ENCODE assay signal across 13 cellular contexts in genomic region chr5:132905938-132906337, GRCh38. TPM values are rescaled to one million over a fixed set of nuclear protein-coding genes. Genes with fewer than 3 reads are reported as not detected.
DNase-seq lines count a peak whose midpoint lies in the region; ATAC-seq, FAIRE-seq and TF ChIP-seq lines count a peak whose summit lies in the region.
"Had no signal": no experiment of that assay in that cellular context is flagged by ENCODE, and none has a peak within 500 bp of the region (broad histone marks: within the 10 kb centered on the region; RNA-seq: fewer than 3 reads in every experiment).

No MANE protein-coding gene starts in this region.

- H3K4me2 ChIP-seq in HepG2 (ENCODE audit: low read depth, low read length), result no peak overlapping the region

- in situ Hi-C loops in HepG2 (cut with HindIII; ENCODE audit: extremely low pct_ligation_motif_present, low pct_unique_long_range_greater_than_20kb), result no loop called here

- DNase-seq in CD1c-positive myeloid dendritic cell (ENCODE audit: extremely low spot score) (peak; percentile 49), HuH-7.5 (ENCODE audit: low spot score) (peak; percentile 15), amniotic epithelial cell (ENCODE audit: low read depth) (peak; percentile 87), HepG2 (ENCODE audit: low spot score) (peak; percentile 79), ascending aorta (ENCODE audit: low spot score in 2 of 2) (no peak), NCI-H2107 treated with DMSO at 0.1 percent for 48 hours (lab: John Stamatoyannopoulos, UW; ENCODE audit: unreplicated experiment) (no peak)
- DNase-seq in stimulated activated naive CD8-positive, alpha-beta T cell treated with anti-CD3 and anti-CD28 coated beads, Interleukin-15, amount 100 ng/mL, for 72 hours, result no peak
- DNase-seq: activated T-cell treated with anti-CD3 and anti-CD28 coated beads, Interleukin-2, amount 50 U/mL, for 4 hours; NCI-H526 treated with DMSO at 0.1 percent for 48 hours; nucleus accumbens had no signal

- no peak overlapping the region for H3K27ac Mint-ChIP-seq in stimulated activated naive CD8-positive, alpha-beta T cell treated with anti-CD3 and anti-CD28 coated beads, Interleukin-15, amount 100 ng/mL, for 72 hours

- H3K9ac ChIP-seq in HepG2 (ENCODE audit: insufficient read depth, low read depth, low read length), result no peak overlapping the region

- no peaks in the 10 kb centered on the region for H3K9me3 Mint-ChIP-seq in stimulated activated naive CD8-positive, alpha-beta T cell treated with anti-CD3 and anti-CD28 coated beads, Interleukin-15, amount 100 ng/mL, for 72 hours
- H3K9me3 Mint-ChIP-seq: activated T-cell treated with anti-CD3 and anti-CD28 coated beads, Interleukin-2, amount 50 U/mL, for 4 hours; central memory CD8-positive, alpha-beta T cell had no signal

- peaks cover 9 to 38% of the 10 kb centered on the region in 2 experiments for H3K36me3 ChIP-seq in HepG2 (replicated peaks in 1 of 2; ENCODE audit: control insufficient read depth in 1 of 2, insufficient read depth in 2 of 2, low read length in 2 of 2)
- peaks cover 25 to 26% of the 10 kb centered on the region in 2 donors for H3K36me3 ChIP-seq in ascending aorta

- TF ChIP-seq CTCF in HepG2 (CRISPR knock-in tag; IDR thresholded peaks at IDR 0.05), result no peak
- TF ChIP-seq CTCF in ascending aorta (IDR thresholded peaks at IDR 0.05), result no peak

- H3K9me3 ChIP-seq in HepG2 (ENCODE audit: low read length) (no peaks in the 10 kb centered on the region), ascending aorta (no peaks in the 10 kb centered on the region)

- peaks cover 10% of the 10 kb centered on the region for H4K20me1 ChIP-seq in HepG2 (ENCODE audit: insufficient read depth, low read length)

- TF ChIP-seq POLR2A in HepG2 (IDR thresholded peaks at IDR 0.05; ENCODE audit: insufficient read depth in 1 of 2, low read depth in 2 of 2, low read length in 2 of 2), result no peak

- H3K79me2 ChIP-seq in HepG2 (ENCODE audit: insufficient read depth, low read length), result peaks cover 24% of the 10 kb centered on the region

- no peak overlapping the region for H2AFZ ChIP-seq in HepG2 (ENCODE audit: low read length)

- H3K4me3 ChIP-seq in HepG2 (replicated peaks in 1 of 3; ENCODE audit: insufficient read depth in 1 of 3, low read depth in 2 of 3, low read length in 3 of 3) (no peak overlapping the region), ascending aorta (no peak overlapping the region)

- BruUV-seq in HepG2 (replicated peaks; lab: Mats Ljungman, UMichigan), result no TSS peak

- FAIRE-seq in HepG2 (lab: Jason Lieb, UNC), result no peak
- FAIRE-seq: TTC549 had no signal

- H3K4me1 Mint-ChIP-seq in stimulated activated naive CD8-positive, alpha-beta T cell treated with anti-CD3 and anti-CD28 coated beads, Interleukin-15, amount 100 ng/mL, for 72 hours, result peaks cover 7% of the 10 kb centered on the region

- no peak overlapping the region for H3K27ac ChIP-seq in HepG2 (ENCODE audit: extremely low read length, insufficient read depth, low read length)
- no peak overlapping the region for H3K27ac ChIP-seq in ascending aorta

- H3K27me3 Mint-ChIP-seq in stimulated activated naive CD8-positive, alpha-beta T cell treated with anti-CD3 and anti-CD28 coated beads, Interleukin-15, amount 100 ng/mL, for 72 hours, result no peaks in the 10 kb centered on the region
- H3K27me3 Mint-ChIP-seq: central memory CD8-positive, alpha-beta T cell had no signal

- POLR2A ChIA-PET in HepG2 (lab: Yijun Ruan, JAX), result interaction anchor here (0.6 to 1.5 kb wide), 3 partner anchors 23 to 146 kb away, joined by 3 to 5 read pairs (median 3); partner anchors contain the start of genes AFF4 and HSPA4

- CTCF ChIA-PET in HepG2 (lab: Yijun Ruan, JAX; ENCODE audit: low intra/inter-chr PET ratio, low total read pairs), result no interaction called here

- intact Hi-C loops in HepG2 (cut with micrococcal nuclease; ENCODE audit: unreplicated experiment), result no loop called here
- intact Hi-C loops in ascending aorta (cut with DNase I), result no loop called here

- ATAC-seq in HepG2, result peak; percentile 81
- no peak for ATAC-seq in GM21423 (IDR thresholded peaks at IDR 0.05; ENCODE audit: unreplicated experiment)
- ATAC-seq in stimulated activated naive CD8-positive, alpha-beta T cell treated with anti-CD3 and anti-CD28 coated beads, Interleukin-15, amount 100 ng/mL, for 72 hours, result no peak
- ATAC-seq: activated T-cell treated with anti-CD3 and anti-CD28 coated beads, Interleukin-2, amount 50 U/mL, for 4 hours had no signal

- no peak for TF ChIP-seq RAD21 in HepG2 (CRISPR knock-in tag; IDR thresholded peaks at IDR 0.05)

- peaks cover 26% of the 10 kb centered on the region for H3K4me1 ChIP-seq in HepG2 (ENCODE audit: insufficient read depth, low read length)
- H3K4me1 ChIP-seq in ascending aorta, result no peaks in the 10 kb centered on the region

- no peak overlapping the region for H3K4me3 Mint-ChIP-seq in stimulated activated naive CD8-positive, alpha-beta T cell treated with anti-CD3 and anti-CD28 coated beads, Interleukin-15, amount 100 ng/mL, for 72 hours
- H3K4me3 Mint-ChIP-seq: activated T-cell treated with anti-CD3 and anti-CD28 coated beads, Interleukin-2, amount 50 U/mL, for 4 hours; central memory CD8-positive, alpha-beta T cell had no signal

- TF ChIP-seq EP300 in HepG2 (IDR thresholded peaks at IDR 0.05; ENCODE audit: low read depth in 2 of 2, low read length in 2 of 2) (peak in 1 of 2 experiments; percentile 47; a peak in 2 of 4 replicates), HepG2 (CRISPR knock-in tag; IDR thresholded peaks at IDR 0.05; ENCODE audit: borderline replicate concordance) (no peak)

- H3K27me3 ChIP-seq in HepG2 (ENCODE audit: control insufficient read depth in 1 of 2, insufficient read depth in 2 of 2, low read length in 2 of 2), result no peaks in the 10 kb centered on the region
- H3K27me3 ChIP-seq in ascending aorta, result no peaks in the 10 kb centered on the region

- WGBS in HepG2 (ENCODE audit: low lambda C conversion rate), result 62% methylated on average over 2 of the region's 2 CpGs

RNA-seq across cellular contexts. Expression of gene LEAP2, which starts 32.5 kb away (rescaled TPM):
- total RNA-seq in HepG2 (2016; rRNA removed; fragmentation: Illumina TruSeq; extraction: Trizol) (19.8 and 23.9 TPM in 2 replicates), ascending aorta (0.21 TPM)
- 31.9 and 33.8 TPM in 2 replicates for total RNA-seq in HepG2 (2016; cell fraction: cytosol; rRNA removed; fragmentation: Illumina TruSeq; extraction: Trizol; ENCODE audit: low read depth)
- 21.4 and 22.6 TPM in 2 replicates for total RNA-seq in HepG2 (2016; cell fraction: insoluble cytoplasmic fraction; rRNA removed; fragmentation: Illumina TruSeq; extraction: Trizol)
- 22.4 and 23.2 TPM in 2 replicates for total RNA-seq in HepG2 (2016; cell fraction: membrane; rRNA removed; fragmentation: Illumina TruSeq; extraction: Trizol)
- total RNA-seq in HepG2 (2016; cell fraction: nucleus; rRNA removed; fragmentation: Illumina TruSeq; extraction: Trizol), result 17.3 and 21.3 TPM in 2 replicates
- 51.9 and 70.9 TPM in 2 replicates for polyA plus RNA-seq in HepG2 (2011; rRNA removed)
- polyA plus RNA-seq in HepG2 (2011; cell fraction: cytosol; rRNA removed), result 18.2 and 34.0 TPM in 2 replicates
- polyA plus RNA-seq in HepG2 (2011; cell fraction: nucleus; rRNA removed), result 19.5 and 30.9 TPM in 2 replicates
- polyA plus RNA-seq in HepG2 (2012), result 83.9 and 193 TPM in 2 replicates
- polyA plus RNA-seq in HepG2 (2016; cell fraction: cytosol; fragmentation: Illumina TruSeq; extraction: Trizol; ENCODE audit: low read depth), result 9.5 and 10.5 TPM in 2 replicates
- 12.1 and 12.5 TPM in 2 replicates for polyA plus RNA-seq in HepG2 (2016; cell fraction: insoluble cytoplasmic fraction; fragmentation: Illumina TruSeq; extraction: Trizol; ENCODE audit: low read depth)
- polyA plus RNA-seq in HepG2 (2016; cell fraction: membrane; fragmentation: Illumina TruSeq; extraction: Trizol; ENCODE audit: low read depth), result 7.0 and 11.1 TPM in 2 replicates
- 19.5 and 23.5 TPM in 2 replicates for polyA plus RNA-seq in HepG2 (2016; cell fraction: nucleus; fragmentation: Illumina TruSeq; extraction: Trizol; ENCODE audit: insufficient read depth, low read depth)
- polyA minus RNA-seq in HepG2 (2011; rRNA and poly(A)+ RNA removed; ENCODE audit: low replicate concordance), result 3.2 and 62.6 TPM in 2 replicates
- polyA minus RNA-seq in HepG2 (2011; cell fraction: cytosol; rRNA and poly(A)+ RNA removed), result 68.1 and 102 TPM in 2 replicates
- 42.6 and 69.6 TPM in 2 replicates for polyA minus RNA-seq in HepG2 (2011; cell fraction: nucleus; rRNA and poly(A)+ RNA removed)

RNA-seq across cellular contexts. Expression of gene UQCRQ, which starts 39.5 kb away (rescaled TPM):
- 575 and 610 TPM in 2 replicates for total RNA-seq in HepG2 (2016; rRNA removed; fragmentation: Illumina TruSeq; extraction: Trizol)
- total RNA-seq in HepG2 (2016; cell fraction: cytosol; rRNA removed; fragmentation: Illumina TruSeq; extraction: Trizol; ENCODE audit: low read depth), result 434 and 616 TPM in 2 replicates
- total RNA-seq in HepG2 (2016; cell fraction: insoluble cytoplasmic fraction; rRNA removed; fragmentation: Illumina TruSeq; extraction: Trizol), result 541 and 719 TPM in 2 replicates
- total RNA-seq in HepG2 (2016; cell fraction: membrane; rRNA removed; fragmentation: Illumina TruSeq; extraction: Trizol), result 520 and 710 TPM in 2 replicates
- 214 and 220 TPM in 2 replicates for total RNA-seq in HepG2 (2016; cell fraction: nucleus; rRNA removed; fragmentation: Illumina TruSeq; extraction: Trizol)
- 237 and 257 TPM in 2 replicates for polyA plus RNA-seq in HepG2 (2011; rRNA removed)
- polyA plus RNA-seq in HepG2 (2011; cell fraction: cytosol; rRNA removed), result 173 and 215 TPM in 2 replicates
- 111 and 145 TPM in 2 replicates for polyA plus RNA-seq in HepG2 (2011; cell fraction: nucleus; rRNA removed)
- 221 and 310 TPM in 2 replicates for polyA plus RNA-seq in HepG2 (2012)
- polyA plus RNA-seq in HepG2 (2016; cell fraction: cytosol; fragmentation: Illumina TruSeq; extraction: Trizol; ENCODE audit: low read depth), result 298 and 464 TPM in 2 replicates
- 393 and 430 TPM in 2 replicates for polyA plus RNA-seq in HepG2 (2016; cell fraction: insoluble cytoplasmic fraction; fragmentation: Illumina TruSeq; extraction: Trizol; ENCODE audit: low read depth)
- 329 and 431 TPM in 2 replicates for polyA plus RNA-seq in HepG2 (2016; cell fraction: membrane; fragmentation: Illumina TruSeq; extraction: Trizol; ENCODE audit: low read depth)
- polyA plus RNA-seq in HepG2 (2016; cell fraction: nucleus; fragmentation: Illumina TruSeq; extraction: Trizol; ENCODE audit: insufficient read depth, low read depth), result 240 and 275 TPM in 2 replicates
- polyA minus RNA-seq in HepG2 (2011; rRNA and poly(A)+ RNA removed; ENCODE audit: low replicate concordance), result 39.6 and 61.4 TPM in 2 replicates
- 26.8 and 32.8 TPM in 2 replicates for polyA minus RNA-seq in HepG2 (2011; cell fraction: cytosol; rRNA and poly(A)+ RNA removed)
- 52.9 and 60.8 TPM in 2 replicates for polyA minus RNA-seq in HepG2 (2011; cell fraction: nucleus; rRNA and poly(A)+ RNA removed)
- 53.6 TPM for total RNA-seq in ascending aorta

RNA-seq across cellular contexts. Expression of gene GDF9, which starts 39.7 kb away (rescaled TPM):
- total RNA-seq in HepG2 (2016; rRNA removed; fragmentation: Illumina TruSeq; extraction: Trizol), result 0.07 and 0.38 TPM in 2 replicates
- total RNA-seq in HepG2 (2016; cell fraction: cytosol; rRNA removed; fragmentation: Illumina TruSeq; extraction: Trizol; ENCODE audit: low read depth), result 0.20 and 0.71 TPM in 2 replicates
- total RNA-seq in HepG2 (2016; cell fraction: insoluble cytoplasmic fraction; rRNA removed; fragmentation: Illumina TruSeq; extraction: Trizol), result 0.15 and 0.49 TPM in 2 replicates
- total RNA-seq in HepG2 (2016; cell fraction: membrane; rRNA removed; fragmentation: Illumina TruSeq; extraction: Trizol), result 0.46 and 0.55 TPM in 2 replicates
- total RNA-seq in HepG2 (2016; cell fraction: nucleus; rRNA removed; fragmentation: Illumina TruSeq; extraction: Trizol), result 0.60 and 0.65 TPM in 2 replicates
- polyA plus RNA-seq in HepG2 (2011; rRNA removed), result 0.33 and 0.50 TPM in 2 replicates
- 0.09 and 0.24 TPM in 2 replicates for polyA plus RNA-seq in HepG2 (2011; cell fraction: cytosol; rRNA removed)
- polyA plus RNA-seq in HepG2 (2011; cell fraction: nucleus; rRNA removed), result 0.51 and 0.68 TPM in 2 replicates
- 0.16 and 0.20 TPM in 2 replicates for polyA plus RNA-seq in HepG2 (2012)
- polyA plus RNA-seq in HepG2 (2016; cell fraction: cytosol; fragmentation: Illumina TruSeq; extraction: Trizol; ENCODE audit: low read depth), result 0.07 and 0.37 TPM in 2 replicates
- 0.21 and 0.23 TPM in 2 replicates for polyA plus RNA-seq in HepG2 (2016; cell fraction: insoluble cytoplasmic fraction; fragmentation: Illumina TruSeq; extraction: Trizol; ENCODE audit: low read depth)
- polyA plus RNA-seq in HepG2 (2016; cell fraction: membrane; fragmentation: Illumina TruSeq; extraction: Trizol; ENCODE audit: low read depth), result 0.21 and 0.26 TPM in 2 replicates
- 0.92 and 1.0 TPM in 2 replicates for polyA plus RNA-seq in HepG2 (2016; cell fraction: nucleus; fragmentation: Illumina TruSeq; extraction: Trizol; ENCODE audit: insufficient read depth, low read depth)
- 0.21 and 0.84 TPM in 2 replicates for polyA minus RNA-seq in HepG2 (2011; rRNA and poly(A)+ RNA removed; ENCODE audit: low replicate concordance)
- polyA minus RNA-seq in HepG2 (2011; cell fraction: cytosol; rRNA and poly(A)+ RNA removed), result not detected in 2 replicates
- polyA minus RNA-seq in HepG2 (2011; cell fraction: nucleus; rRNA and poly(A)+ RNA removed), result 0.64 and 2.0 TPM in 2 replicates
- not detected for total RNA-seq in ascending aorta

RNA-seq across cellular contexts. Expression of gene AFF4, which starts 57.5 kb away (rescaled TPM):
- 22.1 and 30.5 TPM in 2 replicates for total RNA-seq in HepG2 (2016; rRNA removed; fragmentation: Illumina TruSeq; extraction: Trizol)
- 5.8 and 6.3 TPM in 2 replicates for total RNA-seq in HepG2 (2016; cell fraction: cytosol; rRNA removed; fragmentation: Illumina TruSeq; extraction: Trizol; ENCODE audit: low read depth)
- total RNA-seq in HepG2 (2016; cell fraction: insoluble cytoplasmic fraction; rRNA removed; fragmentation: Illumina TruSeq; extraction: Trizol), result 20.3 and 29.1 TPM in 2 replicates
- total RNA-seq in HepG2 (2016; cell fraction: membrane; rRNA removed; fragmentation: Illumina TruSeq; extraction: Trizol), result 11.4 and 13.2 TPM in 2 replicates
- 31.6 and 33.9 TPM in 2 replicates for total RNA-seq in HepG2 (2016; cell fraction: nucleus; rRNA removed; fragmentation: Illumina TruSeq; extraction: Trizol)
- polyA plus RNA-seq in HepG2 (2011; rRNA removed), result 17.6 and 25.5 TPM in 2 replicates
- 10.5 and 13.5 TPM in 2 replicates for polyA plus RNA-seq in HepG2 (2011; cell fraction: cytosol; rRNA removed)
- polyA plus RNA-seq in HepG2 (2011; cell fraction: nucleus; rRNA removed), result 35.0 and 37.1 TPM in 2 replicates
- polyA plus RNA-seq in HepG2 (2012), result 23.2 and 24.0 TPM in 2 replicates
- 0.45 and 0.51 TPM in 2 replicates for polyA plus RNA-seq in HepG2 (2016; cell fraction: cytosol; fragmentation: Illumina TruSeq; extraction: Trizol; ENCODE audit: low read depth)
- 17.9 and 19.3 TPM in 2 replicates for polyA plus RNA-seq in HepG2 (2016; cell fraction: insoluble cytoplasmic fraction; fragmentation: Illumina TruSeq; extraction: Trizol; ENCODE audit: low read depth)
- polyA plus RNA-seq in HepG2 (2016; cell fraction: membrane; fragmentation: Illumina TruSeq; extraction: Trizol; ENCODE audit: low read depth), result 1.7 and 2.3 TPM in 2 replicates
- polyA plus RNA-seq in HepG2 (2016; cell fraction: nucleus; fragmentation: Illumina TruSeq; extraction: Trizol; ENCODE audit: insufficient read depth, low read depth), result 25.1 and 25.2 TPM in 2 replicates
- polyA minus RNA-seq in HepG2 (2011; rRNA and poly(A)+ RNA removed; ENCODE audit: low replicate concordance), result 48.3 and 48.6 TPM in 2 replicates
- polyA minus RNA-seq in HepG2 (2011; cell fraction: cytosol; rRNA and poly(A)+ RNA removed), result 37.9 and 54.2 TPM in 2 replicates
- polyA minus RNA-seq in HepG2 (2011; cell fraction: nucleus; rRNA and poly(A)+ RNA removed), result 83.2 and 95.5 TPM in 2 replicates
- total RNA-seq in ascending aorta, result 63.0 TPM

Comparison
In these comparisons a context has a peak if more than half of its experiments do, and no peak if none do; other contexts are left out.
1. DNase-seq: peak in CD1c-positive myeloid dendritic cell (single experiment), HuH-7.5 (single experiment), amniotic epithelial cell (single experiment) and HepG2 (single experiment); none in ascending aorta (0 of 2), stimulated activated naive CD8-positive, alpha-beta T cell treated with anti-CD3 and anti-CD28 coated beads, Interleukin-15, amount 100 ng/mL, for 72 hours (0 of 2) and NCI-H2107 treated with DMSO at 0.1 percent for 48 hours (single experiment).
2. RNA of gene LEAP2, which starts 32.5 kb away (total RNA-seq): 17.3 to 33.8 TPM in HepG2; 0.21 TPM in ascending aorta (single experiment); every median in the first group is over 10 times any median in the second.